26 cellular contexts compared by ENCODE assay signal in the genomic region with DNA sequence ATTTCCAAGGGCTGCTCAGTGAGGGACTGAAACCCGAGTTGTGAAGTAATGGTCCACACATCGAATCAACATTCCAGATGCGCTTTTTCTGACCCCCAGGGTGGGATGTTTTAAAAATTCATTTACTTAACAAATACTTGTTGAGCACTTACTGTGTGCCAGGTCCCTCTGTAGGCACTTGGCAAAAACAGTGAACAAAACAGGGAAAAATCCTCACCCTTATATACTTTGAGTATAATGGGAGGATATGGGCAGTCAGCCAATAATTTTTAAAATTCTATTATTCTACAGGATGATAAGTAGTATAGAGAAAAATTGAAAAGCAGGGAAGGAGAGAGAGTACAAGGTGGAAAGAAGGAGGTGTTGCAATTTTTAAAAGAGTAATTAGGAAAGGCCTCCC.
"Had no signal": no experiment of that assay in that cellular context is flagged by ENCODE, and none has a peak within 500 bp of the region (broad histone marks: within the 10 kb centered on the region; RNA-seq: fewer than 3 reads in every experiment).

No MANE protein-coding gene starts in this region.

- H3K36me3 Mint-ChIP-seq: memory B cell; naive B cell; natural killer cell treated with Interleukin-12 subunit alpha and Interleukin-12 subunit beta and Interleukin-15 and Interleukin-18, amount 100 ng/mL, for 72 hours; type B pancreatic cell had no signal

- H3K27ac Mint-ChIP-seq: memory B cell; natural killer cell treated with Interleukin-12 subunit alpha and Interleukin-12 subunit beta and Interleukin-15 and Interleukin-18, amount 100 ng/mL, for 72 hours; progenitor cell of endocrine pancreas; stimulated activated naive CD8-positive, alpha-beta T cell treated with anti-CD3 and anti-CD28 coated beads, Interleukin-15, amount 100 ng/mL, for 72 hours; type B pancreatic cell had no signal

- H3K36me3 ChIP-seq: esophagus squamous epithelium, lower lobe of right lung, neutrophil, right atrium auricular region, thyroid gland had no signal

- DNase-seq: effector CD8-positive, alpha-beta T cell; erythroblast; esophagus squamous epithelium; foreskin melanocyte; hypothalamus; left ventricle myocardium superior; lower lobe of right lung; mucosa of descending colon; naive B cell; stimulated activated CD4-positive, alpha-beta T cell treated with anti-CD3 and anti-CD28 coated beads, Interleukin-12 subunit alpha, Interleukin-12 subunit beta, amount 100 ng/mL, for 4 hours; stimulated activated CD4-positive, alpha-beta T cell treated with anti-CD3 and anti-CD28 coated beads, Interleukin-1b, Interleukin-23, amount 100 ng/mL, for 48 hours; stimulated activated CD4-positive, alpha-beta T cell treated with anti-CD3 and anti-CD28 coated beads, Interleukin-4, amount 100 ng/mL, for 1 hour; stimulated activated CD8-positive, alpha-beta memory T cell treated with anti-CD3 and anti-CD28 coated beads, Interleukin-4, amount 100 ng/mL, for 48 hours; stimulated activated naive CD4-positive, alpha-beta T cell; stimulated activated naive CD8-positive, alpha-beta T cell treated with anti-CD3 and anti-CD28 coated beads, Interleukin-15, amount 100 ng/mL, for 72 hours; thyroid gland had no signal

- H2AFZ ChIP-seq: parathyroid adenoma had no signal

- H3K27ac ChIP-seq: esophagus squamous epithelium, lower lobe of right lung, neutrophil, parathyroid adenoma, right atrium auricular region, thyroid gland had no signal

- ATAC-seq: left ventricle myocardium superior; lower lobe of right lung; mucosa of descending colon; natural killer cell treated with Interleukin-12 subunit alpha and Interleukin-12 subunit beta and Interleukin-15 and Interleukin-18, amount 100 ng/mL, for 72 hours; sciatic nerve; stimulated activated naive CD8-positive, alpha-beta T cell treated with anti-CD3 and anti-CD28 coated beads, Interleukin-15, amount 100 ng/mL, for 72 hours had no signal

- H3K9me3 ChIP-seq: esophagus squamous epithelium, lower lobe of right lung, mucosa of descending colon, neutrophil, right atrium auricular region, thyroid gland had no signal

- H3K4me2 ChIP-seq: smooth muscle cell had no signal

- H3K27me3 ChIP-seq: right atrium auricular region, thyroid gland had no signal

- H3K4me1 ChIP-seq: thyroid gland had no signal

- H3K4me3 ChIP-seq: esophagus squamous epithelium, lower lobe of right lung, mucosa of descending colon, right atrium auricular region, smooth muscle cell, thyroid gland had no signal

- H3K4me3 Mint-ChIP-seq: memory B cell; naive B cell; natural killer cell treated with Interleukin-12 subunit alpha and Interleukin-12 subunit beta and Interleukin-15 and Interleukin-18, amount 100 ng/mL, for 72 hours; neural crest cell; stimulated activated naive CD8-positive, alpha-beta T cell treated with anti-CD3 and anti-CD28 coated beads, Interleukin-15, amount 100 ng/mL, for 72 hours; type B pancreatic cell had no signal

- H3K9me3 Mint-ChIP-seq: memory B cell; naive B cell; natural killer cell treated with Interleukin-12 subunit alpha and Interleukin-12 subunit beta and Interleukin-15 and Interleukin-18, amount 100 ng/mL, for 72 hours; neural crest cell; stimulated activated naive CD8-positive, alpha-beta T cell treated with anti-CD3 and anti-CD28 coated beads, Interleukin-15, amount 100 ng/mL, for 72 hours; type B pancreatic cell had no signal

- H3K79me2 ChIP-seq: parathyroid adenoma had no signal

- H3K9ac ChIP-seq: parathyroid adenoma had no signal
